Comparison of ENCODE assay signal across 22 cellular contexts in the genomic region with DNA sequence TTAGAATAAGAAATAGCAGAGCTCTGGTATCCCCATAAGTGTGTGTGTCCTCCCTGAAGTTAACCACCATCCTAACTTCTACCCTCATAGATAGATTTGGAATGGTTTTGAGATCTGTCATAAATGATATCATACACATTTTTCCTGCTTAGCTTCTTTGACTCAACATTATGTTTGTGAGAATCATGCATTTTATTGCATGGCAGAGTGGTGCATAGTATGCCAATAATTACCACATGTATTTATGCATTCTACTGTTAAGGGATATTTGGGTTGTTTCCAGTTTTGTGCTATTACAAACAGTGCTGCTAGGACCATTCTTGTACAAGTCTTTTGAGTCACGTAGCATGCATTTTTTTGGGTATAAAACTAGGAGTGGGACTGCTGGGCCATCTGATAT.
"Had no signal": no experiment of that assay in that cellular context is flagged by ENCODE, and none has a peak within 500 bp of the region (broad histone marks: within the 10 kb centered on the region; RNA-seq: fewer than 3 reads in every experiment).

No MANE protein-coding gene starts in this region.

- H3K4me3 Mint-ChIP-seq: activated B cell treated with CpG ODN at 0.5 μM for 24 hours; activated CD4-positive, alpha-beta T cell treated with anti-CD3 and anti-CD28 coated beads for 36 hours; activated naive CD8-positive, alpha-beta T cell treated with anti-CD3 and anti-CD28 coated beads for 36 hours; activated T-cell treated with anti-CD3 and anti-CD28 coated beads, Interleukin-2, amount 50 U/mL, for 4 hours; endodermal cell; immature natural killer cell; memory B cell; natural killer cell treated with Interleukin-12 subunit alpha and Interleukin-12 subunit beta and Interleukin-15 and Interleukin-18, amount 100 ng/mL, for 72 hours; stimulated activated naive CD8-positive, alpha-beta T cell treated with anti-CD3 and anti-CD28 coated beads, Interleukin-15, Interleukin-2, amounts not matched to agents 100 ng/mL and 50 ng/mL, for 24 hours; T-helper 1 cell treated with Interleukin-12 subunit alpha and Interleukin-12 subunit beta and Interleukin-4 antibody, amounts not matched to agents 30 μg/mL and 1 μg/mL, for 36 hours had no signal

- H3K27ac Mint-ChIP-seq: activated B cell treated with CpG ODN at 0.5 μM for 24 hours; activated CD4-positive, alpha-beta T cell treated with anti-CD3 and anti-CD28 coated beads for 36 hours; activated naive CD8-positive, alpha-beta T cell treated with anti-CD3 and anti-CD28 coated beads for 36 hours; activated T-helper 2 cell treated with anti-CD3 and anti-CD28 coated beads, Interferon-gamma antibody, Interleukin-2, Interleukin-4, amounts not matched to agents 10 μg/mL and 5 μg/mL and 100 μg/mL, durations not matched to agents 14 hours and 24 hours and 36 hours; endodermal cell; immature natural killer cell; memory B cell; natural killer cell treated with Interleukin-12 subunit alpha and Interleukin-12 subunit beta and Interleukin-15 and Interleukin-18, amount 100 ng/mL, for 72 hours; progenitor cell of endocrine pancreas; stimulated activated naive CD8-positive, alpha-beta T cell treated with anti-CD3 and anti-CD28 coated beads, Interleukin-15, Interleukin-2, amounts not matched to agents 100 ng/mL and 50 ng/mL, for 24 hours; T-helper 1 cell treated with Interleukin-12 subunit alpha and Interleukin-12 subunit beta and Interleukin-4 antibody, amounts not matched to agents 30 μg/mL and 1 μg/mL, for 36 hours had no signal

- H3K27me3 Mint-ChIP-seq: activated B cell treated with CpG ODN at 0.5 μM for 24 hours, memory B cell, progenitor cell of endocrine pancreas had no signal

- ATAC-seq: activated CD4-positive, alpha-beta T cell treated with anti-CD3 and anti-CD28 coated beads for 36 hours; activated T-cell treated with anti-CD3 and anti-CD28 coated beads, Interleukin-2, amount 50 U/mL, for 4 hours; foreskin keratinocyte; left cardiac atrium; natural killer cell treated with Interleukin-12 subunit alpha and Interleukin-12 subunit beta and Interleukin-15 and Interleukin-18, amount 100 ng/mL, for 72 hours had no signal

- H3K36me3 Mint-ChIP-seq: activated naive CD8-positive, alpha-beta T cell treated with anti-CD3 and anti-CD28 coated beads for 36 hours; immature natural killer cell; memory B cell; natural killer cell treated with Interleukin-12 subunit alpha and Interleukin-12 subunit beta and Interleukin-15 and Interleukin-18, amount 100 ng/mL, for 72 hours had no signal

- DNase-seq: activated B cell treated with CpG ODN at 0.5 μM for 24 hours; activated CD4-positive, alpha-beta T cell treated with anti-CD3 and anti-CD28 coated beads for 36 hours; activated CD4-positive, alpha-beta T cell treated with anti-CD3 and anti-CD28 coated beads, Interleukin-2, amount 50 U/mL, for 4 hours; activated CD8-positive, alpha-beta memory T cell treated with anti-CD3 and anti-CD28 coated beads for 24 hours; activated CD8-positive, alpha-beta memory T cell treated with anti-CD3 and anti-CD28 coated beads, Interleukin-2, amount 50 U/mL, for 4 hours; activated naive CD4-positive, alpha-beta T cell; activated naive CD8-positive, alpha-beta T cell treated with anti-CD3 and anti-CD28 coated beads for 36 hours; activated T-cell treated with anti-CD3 and anti-CD28 coated beads, Interleukin-2, amount 50 U/mL, for 4 hours; cerebellar nuclear complex; endodermal cell; immature natural killer cell; left cardiac atrium; spleen; stimulated activated CD4-positive, alpha-beta T cell treated with anti-CD3 and anti-CD28 coated beads, Interleukin-4, amount 100 ng/mL, for 4 hours; T1000 had no signal

- H3K9me3 Mint-ChIP-seq: activated B cell treated with CpG ODN at 0.5 μM for 24 hours; activated naive CD8-positive, alpha-beta T cell treated with anti-CD3 and anti-CD28 coated beads for 36 hours; activated T-cell treated with anti-CD3 and anti-CD28 coated beads, Interleukin-2, amount 50 U/mL, for 4 hours; activated T-helper 2 cell treated with anti-CD3 and anti-CD28 coated beads, Interferon-gamma antibody, Interleukin-2, Interleukin-4, amounts not matched to agents 10 μg/mL and 5 μg/mL and 100 μg/mL, durations not matched to agents 14 hours and 24 hours and 36 hours; endodermal cell; immature natural killer cell; memory B cell; natural killer cell treated with Interleukin-12 subunit alpha and Interleukin-12 subunit beta and Interleukin-15 and Interleukin-18, amount 100 ng/mL, for 72 hours; T-helper 1 cell treated with Interleukin-12 subunit alpha and Interleukin-12 subunit beta and Interleukin-4 antibody, amounts not matched to agents 30 μg/mL and 1 μg/mL, for 36 hours had no signal

- H3K4me1 Mint-ChIP-seq: activated naive CD8-positive, alpha-beta T cell treated with anti-CD3 and anti-CD28 coated beads for 36 hours; immature natural killer cell had no signal
